Comparison of ENCODE assay signal across 18 cellular contexts in genomic region chr1:5717031-5717682, GRCh38.
DNase-seq lines count a peak whose midpoint lies in the region; ATAC-seq, FAIRE-seq and TF ChIP-seq lines count a peak whose summit lies in the region.
"Had no signal": no experiment of that assay in that cellular context is flagged by ENCODE, and none has a peak within 500 bp of the region (broad histone marks: within the 10 kb centered on the region; RNA-seq: fewer than 3 reads in every experiment).

No MANE protein-coding gene starts in this region.

- peak overlapping the region; percentile 50 for H4K91ac ChIP-seq in trophoblast cell (ENCODE audit: low read depth, low read length)

- H3K27me3 ChIP-seq in GM23338 (ENCODE audit: insufficient read depth) = no peaks in the 10 kb centered on the region
- no peaks in the 10 kb centered on the region for H3K27me3 ChIP-seq in NT2/D1 (ENCODE audit: insufficient read depth, insufficient read length)
- H3K27me3 ChIP-seq in trophoblast cell (ENCODE audit: insufficient read depth, low read length) = no peaks in the 10 kb centered on the region
- no peaks in the 10 kb centered on the region for H3K27me3 ChIP-seq in small intestine (ENCODE audit: control insufficient read depth in 2 of 2, insufficient read depth in 2 of 2, low read length in 2 of 2)

- peak overlapping the region; percentile 39 for H3K9ac ChIP-seq in NT2/D1 (ENCODE audit: insufficient read length, low read depth)
- H3K9ac ChIP-seq in trophoblast cell (ENCODE audit: low read length) = no peak overlapping the region
- H3K9ac ChIP-seq: SK-N-SH had no signal

- H3K79me2 ChIP-seq in GM23338 (replicated peaks; ENCODE audit: insufficient read depth) = no peaks in the 10 kb centered on the region
- H3K79me2 ChIP-seq in trophoblast cell (ENCODE audit: control insufficient read depth, insufficient read depth, low read length, poor library complexity) = no peaks in the 10 kb centered on the region

- H3K4ac ChIP-seq in trophoblast cell (ENCODE audit: low read depth, low read length) = no peak overlapping the region

- peak overlapping the region; percentile 57 for H2BK120ac ChIP-seq in trophoblast cell (ENCODE audit: insufficient read depth, low read length, poor library complexity)

- H3K36me3 ChIP-seq in GM23338 (ENCODE audit: insufficient read depth) (no peaks in the 10 kb centered on the region), NT2/D1 (ENCODE audit: insufficient read depth, insufficient read length, low read length) (no peaks in the 10 kb centered on the region), trophoblast cell (ENCODE audit: control insufficient read depth in 1 of 2, insufficient read depth in 2 of 2, low read length in 2 of 2) (no peaks in the 10 kb centered on the region), small intestine (ENCODE audit: control insufficient read depth in 2 of 2, insufficient read depth in 2 of 2, low read length in 2 of 2) (no peaks in the 10 kb centered on the region)

- H3K9me2 ChIP-seq in GM23338 (ENCODE audit: insufficient read depth) = no peaks in the 10 kb centered on the region
- H3K9me2 ChIP-seq: SK-N-SH had no signal

- no peak overlapping the region for H3K18ac ChIP-seq in trophoblast cell (ENCODE audit: low read length)

- H3K9me3 Mint-ChIP-seq in GM23338 = peaks cover 25% of the 10 kb centered on the region

- no peak overlapping the region for H4K12ac ChIP-seq in trophoblast cell (ENCODE audit: low read depth, low read length)

- no peak for FAIRE-seq in small intestine (lab: Jason Lieb, UNC)
- FAIRE-seq: GM18507 had no signal

- peak overlapping the region; percentile 39 for H3K14ac ChIP-seq in trophoblast cell (ENCODE audit: low read length)

- H3K4me1 ChIP-seq in GM23338 (ENCODE audit: insufficient read depth) = no peaks in the 10 kb centered on the region
- H3K4me1 ChIP-seq in NT2/D1 (ENCODE audit: insufficient read depth, insufficient read length) = peaks cover 11% of the 10 kb centered on the region
- peaks cover 12 to 16% of the 10 kb centered on the region in 2 experiments for H3K4me1 ChIP-seq in trophoblast cell (ENCODE audit: control insufficient read depth in 1 of 2, insufficient read depth in 2 of 2, low read length in 2 of 2)
- no peaks in the 10 kb centered on the region for H3K4me1 ChIP-seq in small intestine (ENCODE audit: control insufficient read depth in 2 of 2, insufficient read depth in 1 of 2, low read depth in 1 of 2, low read length in 1 of 2)

- H3K36me3 Mint-ChIP-seq in GM23338 (ENCODE audit: low read depth) = peaks cover 8% of the 10 kb centered on the region; the same call in 1 of the 3 replicates

- H3K4me3 ChIP-seq in GM23338 = no peak overlapping the region
- H3K4me3 ChIP-seq in NT2/D1 (ENCODE audit: insufficient read length, low read depth) = no peak overlapping the region
- H3K4me3 ChIP-seq in trophoblast cell (ENCODE audit: low read depth, low read length) = no peak overlapping the region
- no peak overlapping the region for H3K4me3 ChIP-seq in small intestine (ENCODE audit: low read depth in 1 of 2, low read length in 2 of 2)

- H3K23ac ChIP-seq in trophoblast cell (ENCODE audit: low read length) = no peak overlapping the region

- no peaks in the 10 kb centered on the region for H3F3A ChIP-seq in GM23338 (replicated peaks; ENCODE audit: low read depth)

- no CpG with 5 or more reads among the region's 11 CpGs for WGBS in trophoblast cell (ENCODE audit: extremely low coverage, insufficient coverage, insufficient read length)
- 51 to 68% (median 58%) methylated on average over 11 of the region's 11 CpGs for WGBS in small intestine, 3 donors

- peaks cover 8% of the 10 kb centered on the region for H3K79me1 ChIP-seq in trophoblast cell (ENCODE audit: low read length)

- H4K8ac ChIP-seq in trophoblast cell (ENCODE audit: low read depth, low read length) = peak overlapping the region; percentile 39

- H3K27me3 Mint-ChIP-seq in GM23338 (ENCODE audit: insufficient read depth, low read depth, poor library complexity) = peaks cover 5% of the 10 kb centered on the region

- DNase-seq in GM23338 (ENCODE audit: low spot score) = no peak
- DNase-seq in NT2/D1 (ENCODE audit: low read depth, low spot score) = no peak
- peak; percentile 36 for DNase-seq in left kidney (ENCODE audit: low read depth, low spot score)
- DNase-seq in trophoblast cell = no peak
- no peak for DNase-seq in stimulated activated CD8-positive, alpha-beta memory T cell treated with anti-CD3 and anti-CD28 coated beads, Interleukin-4, amount 100 ng/mL, for 48 hours
- no peak for DNase-seq in small intestine
- DNase-seq in Kasumi-1 (lab: John Stamatoyannopoulos, UW) = no peak
- DNase-seq: DMS 273 treated with DMSO at 0.1 percent for 48 hours, IMR-90, NCI-H1417, NCI-H1930, NCI-H2171, NCI-H446 treated with DMSO at 0.1 percent for 48 hours, NCI-H748 treated with DMSO at 0.1 percent for 48 hours, SK-N-SH had no signal

- no peak for TF ChIP-seq CTCF in GM23338 (conservative IDR thresholded peaks at IDR 0.05; ENCODE audit: low read depth in 2 of 2)

- H2AK5ac ChIP-seq in trophoblast cell (ENCODE audit: low read length) = peak overlapping the region; percentile 44

- H2AFZ ChIP-seq in GM23338 (no peak overlapping the region), trophoblast cell (ENCODE audit: insufficient read depth, low read length, poor library complexity) (no peak overlapping the region)

- peaks cover 14% of the 10 kb centered on the region; the same call in 1 of the 2 replicates for H3K9me3 ChIP-seq in NT2/D1 (ENCODE audit: insufficient read depth, low read length)
- H3K9me3 ChIP-seq in trophoblast cell (ENCODE audit: insufficient read depth, low read depth, low read length) = peaks cover 6% of the 10 kb centered on the region
- no peaks in the 10 kb centered on the region for H3K9me3 ChIP-seq in small intestine (ENCODE audit: control insufficient read depth, low read depth)
- H3K9me3 ChIP-seq: SK-N-SH had no signal

- H3K4me1 Mint-ChIP-seq in GM23338 = peaks cover 25% of the 10 kb centered on the region
- H3K4me1 Mint-ChIP-seq: B cell had no signal

- peak overlapping the region; percentile 38 for H2BK12ac ChIP-seq in trophoblast cell (ENCODE audit: low read length)

- H3K4me3 Mint-ChIP-seq in GM23338 = no peak overlapping the region
- H3K4me3 Mint-ChIP-seq: B cell had no signal

- no peaks in the 10 kb centered on the region for H4K20me1 ChIP-seq in GM23338 (replicated peaks; ENCODE audit: insufficient read depth)

- peak overlapping the region; percentile 46 for H2BK5ac ChIP-seq in trophoblast cell (ENCODE audit: low read depth, low read length, poor library complexity)

- H3K27ac ChIP-seq in GM23338 (ENCODE audit: low read depth) (no peak overlapping the region), trophoblast cell (ENCODE audit: low read depth, low read length) (peak overlapping the region; percentile 29), small intestine (ENCODE audit: low read depth in 1 of 2, low read length in 1 of 2) (no peak overlapping the region)

- ATAC-seq in GM23338 = peak; percentile 25
- ATAC-seq: Right ventricle myocardium inferior had no signal

- H3K27ac Mint-ChIP-seq in GM23338 = no peak overlapping the region
- H3K27ac Mint-ChIP-seq: B cell had no signal

- H3K4me2 ChIP-seq in GM23338 (no peak overlapping the region), trophoblast cell (ENCODE audit: low read length) (peak overlapping the region; percentile 24)
- H3K4me2 ChIP-seq: SK-N-SH had no signal

TF ChIP-seq in GM23338, 12 proteins besides CTCF, POLR2A, EP300 and RAD21:
- TF ChIP-seq ZNF331 (CRISPR knock-in tag; IDR thresholded peaks at IDR 0.05; ENCODE audit: low read depth) = no peak
- TF ChIP-seq JUNB (IDR thresholded peaks at IDR 0.05; ENCODE audit: unreplicated experiment) = no peak
- TF ChIP-seq CREB1 (CRISPR knock-in tag; IDR thresholded peaks at IDR 0.05; ENCODE audit: low read depth) = no peak
- no peak for TF ChIP-seq REST (IDR thresholded peaks at IDR 0.05; ENCODE audit: unreplicated experiment)
TF ChIP-seq in GM23338: peak in this region for 0.
